8 cellular contexts compared by ENCODE assay signal in genomic region chr2:7825591-7826312, GRCh38.
DNase-seq lines count a peak whose midpoint lies in the region; ATAC-seq lines count a peak whose summit lies in the region.

No MANE protein-coding gene starts in this region.

- peak overlapping the region; percentile 78 to 98 for H3K27ac Mint-ChIP-seq in activated naive CD4-positive, alpha-beta T cell treated with anti-CD3 and anti-CD28 coated beads, Interleukin-2, amount 50 U/mL, for 72 hours

- ATAC-seq in GM19025 (IDR thresholded peaks at IDR 0.05; ENCODE audit: low read depth, unreplicated experiment) (peak; percentile 76), HG03064 (IDR thresholded peaks at IDR 0.05; ENCODE audit: low read depth, unreplicated experiment) (peak; percentile 81), GM18909 (IDR thresholded peaks at IDR 0.05; ENCODE audit: poor library complexity, unreplicated experiment) (no peak)
- peak; percentile 95 to 97 for ATAC-seq in activated naive CD4-positive, alpha-beta T cell treated with anti-CD3 and anti-CD28 coated beads, Interleukin-2, amount 50 U/mL, for 72 hours

- peak; percentile 63 to 66 for DNase-seq in activated naive CD4-positive, alpha-beta T cell treated with anti-CD3 and anti-CD28 coated beads, Interleukin-2, amount 50 U/mL, for 72 hours (ENCODE audit: low spot score in 2 of 2)
- DNase-seq in smooth muscle cell of the brain vasculature (ENCODE audit: low read depth, low spot score) (peak; percentile 82), cortex of kidney (lab: John Stamatoyannopoulos, UW) (no peak), superior temporal gyrus (ENCODE audit: extremely low spot score) (no peak), medulla oblongata (ENCODE audit: extremely low spot score) (no peak)

- H3K9me3 Mint-ChIP-seq in activated naive CD4-positive, alpha-beta T cell treated with anti-CD3 and anti-CD28 coated beads, Interleukin-2, amount 50 U/mL, for 72 hours = peaks cover 0 to 14% of the 10 kb centered on the region in 2 donors

- H3K36me3 Mint-ChIP-seq in activated naive CD4-positive, alpha-beta T cell treated with anti-CD3 and anti-CD28 coated beads, Interleukin-2, amount 50 U/mL, for 72 hours = peaks cover 0 to 24% of the 10 kb centered on the region in 2 donors

Comparison
In these comparisons a context has a peak if more than half of its experiments do, and no peak if none do; other contexts are left out.
1. DNase-seq: peak in activated naive CD4-positive, alpha-beta T cell treated with anti-CD3 and anti-CD28 coated beads, Interleukin-2, amount 50 U/mL, for 72 hours (2 of 2) and smooth muscle cell of the brain vasculature (single experiment); none in cortex of kidney (single experiment), superior temporal gyrus (single experiment) and medulla oblongata (single experiment).